ENCODE assay signal across 1 cellular context in genomic region chr18:7657937-7658336, GRCh38.
A peak's percentile ranks its signal among the peaks of the same experiment; 100 is the strongest.
TF ChIP-seq lines count a peak whose summit lies in the region.

No MANE protein-coding gene starts in this region.

TF ChIP-seq in HepG2, 621 proteins besides CTCF, POLR2A, EP300 and RAD21 (continued from another document):
- TF ChIP-seq FOXK1 (CRISPR knock-in tag; IDR thresholded peaks at IDR 0.05; ENCODE audit: borderline replicate concordance, low read depth): peak; percentile 35; the same call in 1 of the 2 replicates
- TF ChIP-seq HDAC2 (CRISPR knock-in tag; IDR thresholded peaks at IDR 0.05): peak; percentile 61; the same call in 1 of the 2 replicates
- 0 out of 2 replicates have a peak, but pooled peaks have one; percentile 41 for TF ChIP-seq ISL2 (CRISPR knock-in tag; IDR thresholded peaks at IDR 0.05)
- TF ChIP-seq NR2F1 (CRISPR knock-in tag; IDR thresholded peaks at IDR 0.05): peak; percentile 25 to 29; a peak in 2 of 4 replicates
- TF ChIP-seq PATZ1 (CRISPR knock-in tag; IDR thresholded peaks at IDR 0.05): 0 out of 2 replicates have a peak, but pooled peaks have one; percentile 14
- 0 out of 2 replicates have a peak, but pooled peaks have one; percentile 58 for TF ChIP-seq ZNF792 (CRISPR knock-in tag; IDR thresholded peaks at IDR 0.05)
- no peak for TF ChIP-seq SUZ12 (IDR thresholded peaks at IDR 0.05; ENCODE audit: low read depth, low read length)
- TF ChIP-seq RCOR2 (CRISPR knock-in tag; IDR thresholded peaks at IDR 0.05): 0 out of 2 replicates have a peak, but pooled peaks have one; percentile 37
- TF ChIP-seq MAFF (IDR thresholded peaks at IDR 0.05; ENCODE audit: low read depth, low read length): peak; percentile 66
- peak; percentile 83 for TF ChIP-seq CEBPG (CRISPR knock-in tag; IDR thresholded peaks at IDR 0.05)
- TF ChIP-seq HOMEZ (CRISPR knock-in tag; IDR thresholded peaks at IDR 0.05; ENCODE audit: low read depth): peak; percentile 40; the same call in 1 of the 2 replicates
- peak; percentile 84 for TF ChIP-seq BCL6 (CRISPR knock-in tag; IDR thresholded peaks at IDR 0.05)
- peak; percentile 40; the same call in 1 of the 2 replicates for TF ChIP-seq FOXO1 (CRISPR knock-in tag; IDR thresholded peaks at IDR 0.05)
- 0 out of 2 replicates have a peak, but pooled peaks have one; percentile 38 for TF ChIP-seq ARID3A (IDR thresholded peaks at IDR 0.05; ENCODE audit: low read depth, low read length)
- TF ChIP-seq ZSCAN31 (CRISPR knock-in tag; IDR thresholded peaks at IDR 0.05; ENCODE audit: low read depth): no peak
- no peak for TF ChIP-seq NPAS2 (CRISPR knock-in tag; IDR thresholded peaks at IDR 0.05; ENCODE audit: borderline replicate concordance)
- peak; percentile 42; the same call in 1 of the 2 replicates for TF ChIP-seq ZNF331 (CRISPR knock-in tag; IDR thresholded peaks at IDR 0.05)
- peak; percentile 39; the same call in 1 of the 2 replicates for TF ChIP-seq FOXJ3 (CRISPR knock-in tag; IDR thresholded peaks at IDR 0.05; ENCODE audit: borderline replicate concordance)
- TF ChIP-seq HIVEP1 (CRISPR knock-in tag; IDR thresholded peaks at IDR 0.05): no peak
- TF ChIP-seq HBP1 (CRISPR knock-in tag; IDR thresholded peaks at IDR 0.05; ENCODE audit: low read depth): no peak
- peak; percentile 84 for TF ChIP-seq HNF4A (CRISPR knock-in tag; IDR thresholded peaks at IDR 0.05)
- TF ChIP-seq SIN3A (IDR thresholded peaks at IDR 0.05; ENCODE audit: borderline replicate concordance, low read depth, low read length): no peak
- peak; percentile 67 for TF ChIP-seq HNF4G (IDR thresholded peaks at IDR 0.05; ENCODE audit: borderline replicate concordance, low read depth, low read length)
- no peak for TF ChIP-seq HNF4G (CRISPR knock-in tag; IDR thresholded peaks at IDR 0.05; ENCODE audit: borderline replicate concordance, low read depth)
- peak; percentile 49; the same call in 1 of the 2 replicates for TF ChIP-seq ZNF644 (CRISPR knock-in tag; IDR thresholded peaks at IDR 0.05; ENCODE audit: low read depth)
